Comparison of ENCODE assay signal across 8 cellular contexts in the genomic region with DNA sequence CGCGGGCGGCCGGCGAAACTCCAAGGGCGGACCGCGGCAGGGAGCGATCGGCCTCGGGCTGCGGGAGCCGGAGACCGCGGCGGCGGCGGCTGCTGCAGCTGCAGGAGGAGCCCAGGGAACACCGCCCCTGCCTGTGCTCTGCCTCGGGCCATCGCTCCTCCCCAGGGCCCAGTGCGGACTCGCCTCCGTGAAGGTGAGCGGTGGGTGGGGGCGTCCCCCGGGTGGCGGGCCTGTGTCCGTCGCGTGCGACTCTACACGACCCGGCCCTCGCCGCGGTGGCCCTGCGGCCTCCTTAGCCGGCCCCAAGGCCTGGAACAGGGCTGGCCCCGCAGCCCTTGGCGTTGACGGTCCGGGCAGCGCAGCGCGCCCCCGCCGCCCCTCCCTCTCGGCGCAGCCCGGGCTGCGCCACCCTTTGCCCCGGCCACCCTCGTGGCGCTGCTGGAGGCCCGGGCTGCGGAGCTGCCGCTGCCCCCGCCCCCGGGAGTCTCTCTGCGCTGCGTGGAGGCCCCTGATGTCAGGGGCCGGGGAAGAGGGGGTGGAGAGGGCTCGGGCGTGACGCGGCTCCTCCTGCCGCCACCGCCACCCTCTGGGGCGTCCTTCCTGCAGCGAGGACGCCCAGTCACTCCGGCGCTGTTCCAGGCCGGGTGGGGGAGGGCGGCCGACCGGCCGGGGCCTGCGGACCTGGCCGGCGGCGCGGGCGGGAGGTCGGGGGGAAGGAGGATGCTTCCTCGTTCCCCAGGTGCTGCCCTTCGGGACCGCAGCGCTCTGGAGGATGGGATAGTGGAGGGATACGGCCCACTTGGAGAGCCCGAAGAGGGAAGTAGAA. TPM values are rescaled to one million over a fixed set of nuclear protein-coding genes. Genes with fewer than 3 reads are reported as not detected.
DNase-seq lines count a peak whose midpoint lies in the region; ATAC-seq, FAIRE-seq and TF ChIP-seq lines count a peak whose summit lies in the region.

No MANE protein-coding gene starts in this region.

- CTCF ChIA-PET in HepG2 (lab: Yijun Ruan, JAX; ENCODE audit: low intra/inter-chr PET ratio, low total read pairs): interaction anchor here (1.1 kb wide), 1 partner anchor 30 kb away, joined by 4 read pairs; no protein-coding TSS in a partner anchor

- peaks cover 40% of the 10 kb centered on the region for H4K20me1 ChIP-seq in HepG2 (ENCODE audit: insufficient read depth, low read length)

- in situ Hi-C loops in HepG2 (cut with HindIII; ENCODE audit: extremely low pct_ligation_motif_present, low pct_unique_long_range_greater_than_20kb): no loop called here

- 0 out of 2 replicates have a peak, but pooled peaks have one; percentile 12 for TF ChIP-seq CTCF in LNCaP clone FGC (IDR thresholded peaks at IDR 0.05; ENCODE audit: control insufficient read depth, extremely low read depth, insufficient read depth)
- TF ChIP-seq CTCF in choroid plexus epithelial cell (conservative IDR thresholded peaks at IDR 0.05; ENCODE audit: low read depth, low read length): no peak
- no peak for TF ChIP-seq CTCF in HepG2 (CRISPR knock-in tag; IDR thresholded peaks at IDR 0.05)

- POLR2A ChIA-PET in HepG2 (lab: Yijun Ruan, JAX): interaction anchor here (0.8 to 2.8 kb wide), 25 partner anchors 8 to 1170 kb away, joined by 3 to 56 read pairs (median 4); a partner anchor contains a TSS

- H3K27ac ChIP-seq in HepG2 (ENCODE audit: extremely low read length, insufficient read depth, low read length): peak overlapping the region; percentile 78

- H3K9ac ChIP-seq in HepG2 (ENCODE audit: insufficient read depth, low read depth, low read length): peak overlapping the region; percentile 95

- DNase-seq in GM04504 (ENCODE audit: low read depth) (peak; percentile 22), LNCaP clone FGC (ENCODE audit: low read depth) (no peak), choroid plexus epithelial cell (ENCODE audit: low read depth) (peak; percentile 35), HepG2 (ENCODE audit: low spot score) (peak; percentile 32), cerebellar cortex (ENCODE audit: low spot score) (no peak)
- peak; percentile 81 for DNase-seq in activated CD4-positive, CD25-positive, alpha-beta regulatory T cell treated with anti-CD3 and anti-CD28 coated beads, Interleukin-2, amount 50 U/mL, for 72 hours
- peak; percentile 66 for DNase-seq in stimulated activated CD4-positive, alpha-beta T cell treated with anti-CD3 and anti-CD28 coated beads, Interleukin-4, amount 100 ng/mL, for 24 hours

- H3K4me1 ChIP-seq in HepG2 (ENCODE audit: insufficient read depth, low read length): peaks cover 56% of the 10 kb centered on the region

- ATAC-seq in GM21786 (IDR thresholded peaks at IDR 0.05; ENCODE audit: unreplicated experiment) (peak; percentile 42), HepG2 (peak; percentile 64)

- H3K79me2 ChIP-seq in HepG2 (ENCODE audit: insufficient read depth, low read length): peaks cover 52% of the 10 kb centered on the region

- TF ChIP-seq RAD21 in HepG2 (CRISPR knock-in tag; IDR thresholded peaks at IDR 0.05): peak; percentile 45

- H3K4me3 ChIP-seq in LNCaP clone FGC (ENCODE audit: low read depth, low read length) (peak overlapping the region; percentile 88), choroid plexus epithelial cell (ENCODE audit: low read depth, low read length) (peak overlapping the region; percentile 87), HepG2 (replicated peaks in 1 of 3; ENCODE audit: insufficient read depth in 1 of 3, low read depth in 2 of 3, low read length in 3 of 3) (peak overlapping the region; percentile 90 to 99 (median 95))

- intact Hi-C loops in HepG2 (cut with micrococcal nuclease; ENCODE audit: unreplicated experiment): loop anchor here (1.0 kb wide), 1 partner anchor 76 kb away; a partner anchor contains a TSS

- TF ChIP-seq EP300 in HepG2 (IDR thresholded peaks at IDR 0.05; ENCODE audit: low read depth in 2 of 2, low read length in 2 of 2) (no peak), HepG2 (CRISPR knock-in tag; IDR thresholded peaks at IDR 0.05; ENCODE audit: borderline replicate concordance) (no peak)

- 2% methylated on average over 30 of the region's 92 CpGs for WGBS in HepG2 (ENCODE audit: low lambda C conversion rate)

- H3K4me2 ChIP-seq in HepG2 (ENCODE audit: low read depth, low read length): peak overlapping the region; percentile 74

- no peaks in the 10 kb centered on the region for H3K9me3 ChIP-seq in HepG2 (ENCODE audit: low read length)

- FAIRE-seq in HepG2 (lab: Jason Lieb, UNC): no peak

- BruUV-seq in HepG2 (replicated peaks; lab: Mats Ljungman, UMichigan): no TSS peak

- H3K27me3 ChIP-seq in HepG2 (ENCODE audit: control insufficient read depth in 1 of 2, insufficient read depth in 2 of 2, low read length in 2 of 2): peaks cover 0 to 10% of the 10 kb centered on the region in 2 experiments; a peak in 2 of 5 replicates

- H3K36me3 ChIP-seq in HepG2 (replicated peaks in 1 of 2; ENCODE audit: control insufficient read depth in 1 of 2, insufficient read depth in 2 of 2, low read length in 2 of 2): peaks cover 18 to 38% of the 10 kb centered on the region in 2 experiments

- no peak overlapping the region for H2AFZ ChIP-seq in HepG2 (ENCODE audit: low read length)

- TF ChIP-seq POLR2A in HepG2 (IDR thresholded peaks at IDR 0.05; ENCODE audit: insufficient read depth in 1 of 2, low read depth in 2 of 2, low read length in 2 of 2): peak in 1 of 2 experiments; percentile 29; a peak in 1 of 4 replicates

TF ChIP-seq in HepG2, 621 proteins besides CTCF, POLR2A, EP300 and RAD21 (continues in another document):
- TF ChIP-seq, protein P1, sequence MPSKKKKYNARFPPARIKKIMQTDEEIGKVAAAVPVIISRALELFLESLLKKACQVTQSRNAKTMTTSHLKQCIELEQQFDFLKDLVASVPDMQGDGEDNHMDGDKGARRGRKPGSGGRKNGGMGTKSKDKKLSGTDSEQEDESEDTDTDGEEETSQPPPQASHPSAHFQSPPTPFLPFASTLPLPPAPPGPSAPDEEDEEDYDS (CRISPR knock-in tag; IDR thresholded peaks at IDR 0.05): peak; percentile 48; the same call in 1 of the 2 replicates
- TF ChIP-seq ZZZ3 (CRISPR knock-in tag; IDR thresholded peaks at IDR 0.05; ENCODE audit: borderline replicate concordance) (0 out of 2 replicates have a peak, but pooled peaks have one; percentile 32), ZBTB38 (CRISPR knock-in tag; IDR thresholded peaks at IDR 0.05) (0 out of 2 replicates have a peak, but pooled peaks have one; percentile 35), NFKB2 (CRISPR knock-in tag; IDR thresholded peaks at IDR 0.05; ENCODE audit: borderline replicate concordance) (peak; percentile 15; the same call in 1 of the 2 replicates), TAF1 (CRISPR knock-in tag; IDR thresholded peaks at IDR 0.05) (peak; percentile 68; the same call in 1 of the 2 replicates), HOXA3 (CRISPR knock-in tag; IDR thresholded peaks at IDR 0.05) (peak; percentile 44; the same call in 1 of the 2 replicates), AGO2 (optimal IDR thresholded peaks at IDR 0.05; ENCODE audit: low read depth, low read length) (peak; percentile 89)
- TF ChIP-seq, protein P2, sequence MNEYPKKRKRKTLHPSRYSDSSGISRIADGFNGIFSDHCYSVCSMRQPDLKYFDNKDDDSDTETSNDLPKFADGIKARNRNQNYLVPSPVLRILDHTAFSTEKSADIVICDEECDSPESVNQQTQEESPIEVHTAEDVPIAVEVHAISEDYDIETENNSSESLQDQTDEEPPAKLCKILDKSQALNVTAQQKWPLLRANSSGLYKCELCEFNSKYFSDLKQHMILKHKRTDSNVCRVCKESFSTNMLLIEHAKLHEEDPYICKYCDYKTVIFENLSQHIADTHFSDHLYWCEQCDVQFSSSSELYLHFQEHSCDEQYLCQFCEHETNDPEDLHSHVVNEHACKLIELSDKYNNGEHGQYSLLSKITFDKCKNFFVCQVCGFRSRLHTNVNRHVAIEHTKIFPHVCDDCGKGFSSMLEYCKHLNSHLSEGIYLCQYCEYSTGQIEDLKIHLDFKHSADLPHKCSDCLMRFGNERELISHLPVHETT (CRISPR knock-in tag; conservative IDR thresholded peaks at IDR 0.05): 0 out of 2 replicates have a peak, but pooled peaks have one; percentile 24

RNA-seq across cellular contexts. Expression of a gene that starts 0.5 kb away (rescaled TPM):
- total RNA-seq in HepG2 (2016; rRNA removed; fragmentation: Illumina TruSeq; extraction: Trizol): 29.0 and 34.8 TPM in 2 replicates
- total RNA-seq in HepG2 (2016; cell fraction: cytosol; rRNA removed; fragmentation: Illumina TruSeq; extraction: Trizol; ENCODE audit: low read depth): 6.1 and 6.8 TPM in 2 replicates
- 29.9 and 31.0 TPM in 2 replicates for total RNA-seq in HepG2 (2016; cell fraction: insoluble cytoplasmic fraction; rRNA removed; fragmentation: Illumina TruSeq; extraction: Trizol)
- 22.5 and 23.1 TPM in 2 replicates for total RNA-seq in HepG2 (2016; cell fraction: membrane; rRNA removed; fragmentation: Illumina TruSeq; extraction: Trizol)
- total RNA-seq in HepG2 (2016; cell fraction: nucleus; rRNA removed; fragmentation: Illumina TruSeq; extraction: Trizol): 16.4 and 17.6 TPM in 2 replicates
- polyA plus RNA-seq in HepG2 (2011; rRNA removed): 9.5 and 10.5 TPM in 2 replicates
- 6.6 and 7.9 TPM in 2 replicates for polyA plus RNA-seq in HepG2 (2011; cell fraction: cytosol; rRNA removed)
- polyA plus RNA-seq in HepG2 (2011; cell fraction: nucleus; rRNA removed): 6.7 and 9.3 TPM in 2 replicates
- polyA plus RNA-seq in HepG2 (2012): 27.1 and 28.2 TPM in 2 replicates
- polyA plus RNA-seq in HepG2 (2016; cell fraction: cytosol; fragmentation: Illumina TruSeq; extraction: Trizol; ENCODE audit: low read depth): 7.8 and 8.2 TPM in 2 replicates
- polyA plus RNA-seq in HepG2 (2016; cell fraction: insoluble cytoplasmic fraction; fragmentation: Illumina TruSeq; extraction: Trizol; ENCODE audit: low read depth): 44.6 and 48.8 TPM in 2 replicates
- polyA plus RNA-seq in HepG2 (2016; cell fraction: membrane; fragmentation: Illumina TruSeq; extraction: Trizol; ENCODE audit: low read depth): 22.6 and 24.9 TPM in 2 replicates
- polyA plus RNA-seq in HepG2 (2016; cell fraction: nucleus; fragmentation: Illumina TruSeq; extraction: Trizol; ENCODE audit: insufficient read depth, low read depth): 31.1 and 32.2 TPM in 2 replicates
- polyA minus RNA-seq in HepG2 (2011; rRNA and poly(A)+ RNA removed; ENCODE audit: low replicate concordance): 7.7 and 8.6 TPM in 2 replicates
- polyA minus RNA-seq in HepG2 (2011; cell fraction: cytosol; rRNA and poly(A)+ RNA removed): 5.7 and 6.4 TPM in 2 replicates
- 13.6 and 19.5 TPM in 2 replicates for polyA minus RNA-seq in HepG2 (2011; cell fraction: nucleus; rRNA and poly(A)+ RNA removed)

Comparison
In these comparisons a context has a peak if more than half of its experiments do, and no peak if none do; other contexts are left out.
1. DNase-seq: peak in GM04504 (single experiment), activated CD4-positive, CD25-positive, alpha-beta regulatory T cell treated with anti-CD3 and anti-CD28 coated beads, Interleukin-2, amount 50 U/mL, for 72 hours (single experiment), choroid plexus epithelial cell (single experiment), HepG2 (single experiment) and stimulated activated CD4-positive, alpha-beta T cell treated with anti-CD3 and anti-CD28 coated beads, Interleukin-4, amount 100 ng/mL, for 24 hours (single experiment); none in LNCaP clone FGC (single experiment) and cerebellar cortex (single experiment).
2. Peak in every context shown above with its lines, with median percentiles within 50 percentile points of each other: H3K4me3 ChIP-seq.